Comparison of ENCODE assay signal across 18 cellular contexts in the genomic region with DNA sequence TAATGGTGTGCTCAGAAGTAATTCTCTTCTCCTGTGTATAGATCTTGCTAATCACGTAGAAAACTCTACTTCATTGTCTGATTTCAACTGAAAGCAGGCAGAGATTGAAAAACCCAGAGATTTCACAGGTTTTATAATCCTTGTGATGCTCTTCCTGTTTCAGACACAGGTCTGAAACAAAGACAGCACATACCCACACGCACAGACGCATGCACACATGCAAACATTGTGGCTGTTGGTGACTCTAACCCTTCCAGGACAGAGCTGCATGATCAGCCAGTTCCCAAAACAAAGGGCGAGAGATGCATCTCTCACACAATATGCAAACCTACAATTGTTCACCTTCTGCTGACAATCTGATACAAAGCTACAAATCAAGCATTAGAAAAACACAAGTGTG. TPM values are rescaled to one million over a fixed set of nuclear protein-coding genes. Genes with fewer than 3 reads are reported as not detected.
DNase-seq lines count a peak whose midpoint lies in the region; ATAC-seq and TF ChIP-seq lines count a peak whose summit lies in the region.
"Had no signal": no experiment of that assay in that cellular context is flagged by ENCODE, and none has a peak within 500 bp of the region (broad histone marks: within the 10 kb centered on the region; RNA-seq: fewer than 3 reads in every experiment).

No MANE protein-coding gene starts in this region.

- TF ChIP-seq POLR2A in body of pancreas (IDR thresholded peaks at IDR 0.05): no peak

- H3K36me3 Mint-ChIP-seq in activated CD4-positive, alpha-beta T cell treated with anti-CD3 and anti-CD28 coated beads, Interleukin-2, amount 10 ng/mL, durations not matched to agents 24 days and 14 days (ENCODE audit: low read depth): no peaks in the 10 kb centered on the region
- H3K36me3 Mint-ChIP-seq: immature natural killer cell had no signal

- no peak for TF ChIP-seq CTCF in body of pancreas (IDR thresholded peaks at IDR 0.05)

- no peak overlapping the region for H3K4me3 ChIP-seq in body of pancreas
- H3K4me3 ChIP-seq: esophagus squamous epithelium, right atrium auricular region, transverse colon had no signal

- no peaks in the 10 kb centered on the region for H3K9me3 ChIP-seq in body of pancreas
- H3K9me3 ChIP-seq: esophagus squamous epithelium, right atrium auricular region, transverse colon had no signal

- no peaks in the 10 kb centered on the region for H3K27me3 Mint-ChIP-seq in activated CD4-positive, alpha-beta T cell treated with anti-CD3 and anti-CD28 coated beads, Interleukin-2, amount 10 ng/mL, durations not matched to agents 24 days and 14 days
- H3K27me3 Mint-ChIP-seq: central memory CD8-positive, alpha-beta T cell had no signal

- peak; percentile 95 for ATAC-seq in GM21786 (IDR thresholded peaks at IDR 0.05; ENCODE audit: unreplicated experiment)
- peak; percentile 95 for ATAC-seq in HG03139 (IDR thresholded peaks at IDR 0.05; ENCODE audit: unreplicated experiment)
- no peak for ATAC-seq in body of pancreas

- 60 to 62% methylated on average over 4 of the region's 4 CpGs for WGBS in body of pancreas, 2 donors

- H3K4me1 ChIP-seq in body of pancreas: no peaks in the 10 kb centered on the region
- H3K4me1 ChIP-seq: esophagus squamous epithelium, right atrium auricular region, transverse colon had no signal

- no peaks in the 10 kb centered on the region for H3K4me1 Mint-ChIP-seq in activated CD4-positive, alpha-beta T cell treated with anti-CD3 and anti-CD28 coated beads, Interleukin-2, amount 10 ng/mL, durations not matched to agents 24 days and 14 days
- H3K4me1 Mint-ChIP-seq: central memory CD8-positive, alpha-beta T cell; immature natural killer cell had no signal

- H3K27me3 ChIP-seq in body of pancreas: no peaks in the 10 kb centered on the region
- H3K27me3 ChIP-seq: esophagus squamous epithelium, right atrium auricular region, transverse colon had no signal

- intact Hi-C loops in body of pancreas (cut with DNase I): no loop called here
- intact Hi-C loops in activated CD4-positive, alpha-beta T cell treated with anti-CD3 and anti-CD28 coated beads, Interleukin-2, amount 10 ng/mL, durations not matched to agents 24 days and 14 days (cut with micrococcal nuclease): no loop called here

- no peak overlapping the region for H3K27ac Mint-ChIP-seq in activated CD4-positive, alpha-beta T cell treated with anti-CD3 and anti-CD28 coated beads, Interleukin-2, amount 10 ng/mL, durations not matched to agents 24 days and 14 days
- H3K27ac Mint-ChIP-seq: activated T-helper 2 cell treated with anti-CD3 and anti-CD28 coated beads, Interferon-gamma antibody, Interleukin-2, Interleukin-4, amounts not matched to agents 10 μg/mL and 5 μg/mL and 100 μg/mL, durations not matched to agents 14 hours and 24 hours and 36 hours; immature natural killer cell had no signal

- H3K27ac ChIP-seq in body of pancreas: no peak overlapping the region
- H3K27ac ChIP-seq: 22Rv1, esophagus squamous epithelium, right atrium auricular region, transverse colon, VCaP had no signal

- no peaks in the 10 kb centered on the region for H3K9me3 Mint-ChIP-seq in activated CD4-positive, alpha-beta T cell treated with anti-CD3 and anti-CD28 coated beads, Interleukin-2, amount 10 ng/mL, durations not matched to agents 24 days and 14 days
- H3K9me3 Mint-ChIP-seq: activated T-helper 2 cell treated with anti-CD3 and anti-CD28 coated beads, Interferon-gamma antibody, Interleukin-2, Interleukin-4, amounts not matched to agents 10 μg/mL and 5 μg/mL and 100 μg/mL, durations not matched to agents 14 hours and 24 hours and 36 hours; central memory CD8-positive, alpha-beta T cell had no signal

- H3K36me3 ChIP-seq in body of pancreas (replicated peaks in 1 of 2; ENCODE audit: insufficient read depth in 1 of 2, low read depth in 2 of 2): no peaks in the 10 kb centered on the region
- H3K36me3 ChIP-seq: esophagus squamous epithelium, right atrium auricular region, transverse colon had no signal

- H3K4me3 Mint-ChIP-seq in activated CD4-positive, alpha-beta T cell treated with anti-CD3 and anti-CD28 coated beads, Interleukin-2, amount 10 ng/mL, durations not matched to agents 24 days and 14 days: no peak overlapping the region
- H3K4me3 Mint-ChIP-seq: central memory CD8-positive, alpha-beta T cell; immature natural killer cell had no signal

- DNase-seq in NCI-H526 (lab: John Stamatoyannopoulos, UW) (peak; percentile 12 to 45), NCI-H526 treated with DMSO at 0.1 percent for 48 hours (lab: John Stamatoyannopoulos, UW) (no peak), body of pancreas (no peak), NCI-H2196 (lab: John Stamatoyannopoulos, UW; ENCODE audit: unreplicated experiment) (no peak)
- no peak for DNase-seq in activated effector memory CD4-positive, alpha-beta T cell treated with anti-CD3 and anti-CD28 coated beads, Interleukin-2, amount 50 U/mL, for 16 hours
- DNase-seq in activated CD4-positive, alpha-beta T cell treated with anti-CD3 and anti-CD28 coated beads, Interleukin-2, amount 10 ng/mL, durations not matched to agents 24 days and 14 days: no peak
- DNase-seq: esophagus squamous epithelium, immature natural killer cell, IMR-90, NCI-H187 treated with DMSO at 0.1 percent for 48 hours, transverse colon had no signal

RNA-seq across cellular contexts. Expression of a gene that starts 11.1 kb away (rescaled TPM):
- 1 to 10 TPM in 1 of 2 donors, under 1 TPM in 1; 0.33 to 2.3 TPM for total RNA-seq in body of pancreas
- not detected in 2 replicates for total RNA-seq in activated CD4-positive, alpha-beta T cell treated with anti-CD3 and anti-CD28 coated beads, Interleukin-2, amount 10 ng/mL, durations not matched to agents 24 days and 14 days
- total RNA-seq: activated T-helper 2 cell treated with anti-CD3 and anti-CD28 coated beads, Interferon-gamma antibody, Interleukin-2, Interleukin-4, amounts not matched to agents 10 μg/mL and 5 μg/mL and 100 μg/mL, durations not matched to agents 14 hours and 24 hours and 36 hours had no signal

Comparison
In these comparisons a context has a peak if more than half of its experiments do, and no peak if none do; other contexts are left out.
1. DNase-seq: peak in NCI-H526 (2 of 2); none in NCI-H526 treated with DMSO at 0.1 percent for 48 hours (single experiment), body of pancreas (0 of 4), NCI-H2196 (single experiment), activated effector memory CD4-positive, alpha-beta T cell treated with anti-CD3 and anti-CD28 coated beads, Interleukin-2, amount 50 U/mL, for 16 hours (single experiment) and activated CD4-positive, alpha-beta T cell treated with anti-CD3 and anti-CD28 coated beads, Interleukin-2, amount 10 ng/mL, durations not matched to agents 24 days and 14 days (single experiment).